In the genomic region with DNA sequence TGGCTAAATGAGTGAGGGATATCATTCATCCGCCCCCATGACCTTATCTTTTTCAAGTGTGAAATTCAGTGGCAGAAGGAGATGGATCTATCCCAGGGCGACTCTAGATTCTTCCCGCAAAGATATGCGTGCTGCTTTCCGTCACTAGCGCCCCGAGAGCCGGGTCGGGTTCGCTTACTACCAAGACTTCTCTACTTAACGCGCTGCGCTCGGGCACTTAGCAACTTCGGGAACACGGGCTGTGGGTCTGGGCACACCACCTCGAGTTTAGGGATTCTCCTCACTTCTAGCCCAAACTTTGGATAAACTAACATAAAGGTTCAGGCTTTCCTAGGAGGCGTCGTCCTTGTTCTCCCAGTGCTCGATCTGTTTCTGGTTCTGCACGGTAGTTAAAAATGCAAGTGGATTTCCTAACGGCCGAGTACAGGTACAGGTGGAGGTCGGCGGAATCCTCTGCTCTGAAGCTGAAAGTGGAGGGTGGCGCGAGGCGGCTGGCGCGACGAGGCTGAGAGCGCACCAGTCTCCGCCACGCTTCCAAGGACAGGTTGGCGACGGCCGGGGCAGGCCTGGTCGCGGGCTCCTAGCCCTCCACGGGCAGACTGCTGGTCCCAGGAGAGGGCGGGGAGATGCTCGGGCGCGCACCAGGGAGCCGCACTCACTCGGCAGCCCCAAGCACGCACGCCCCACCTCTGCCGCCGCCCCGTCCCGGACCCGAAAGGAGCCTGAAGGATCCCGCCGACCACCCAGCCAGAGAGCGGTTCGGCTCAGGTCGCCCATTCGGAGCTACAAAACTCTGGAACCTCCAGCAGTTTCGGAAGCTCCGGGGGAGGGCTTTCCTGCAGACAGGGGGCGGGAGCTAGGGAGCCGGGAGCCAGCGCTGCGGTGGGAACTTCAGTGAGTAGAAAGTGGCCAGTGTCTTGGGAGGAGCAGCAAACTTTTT, we compare ENCODE assay signal across 8 cellular contexts.
DNase-seq lines count a peak whose midpoint lies in the region; ATAC-seq, FAIRE-seq and TF ChIP-seq lines count a peak whose summit lies in the region.

No MANE protein-coding gene starts in this region.

- H3K4me3 ChIP-seq in Caco-2 (ENCODE audit: low read depth, low read length), result peak overlapping the region; percentile 90
- peak overlapping the region; percentile 89 for H3K4me3 ChIP-seq in RWPE2 (ENCODE audit: severe bottlenecking)
- peak overlapping the region; percentile 61 to 76 for H3K4me3 ChIP-seq in foreskin fibroblast (ENCODE audit: low read depth in 1 of 2, low read length in 2 of 2)
- H3K4me3 ChIP-seq in pancreas, result peak overlapping the region; percentile 11 to 62 (median 34)

- no peaks in the 10 kb centered on the region for H3K27me3 ChIP-seq in Caco-2 (replicated peaks; ENCODE audit: control insufficient read depth, insufficient read depth, low read length)
- peaks cover 10% of the 10 kb centered on the region for H3K27me3 ChIP-seq in RWPE2 (ENCODE audit: insufficient read depth, poor library complexity, severe bottlenecking)
- peaks cover 0 to 47% (median 7%) of the 10 kb centered on the region in 4 donors for H3K27me3 ChIP-seq in pancreas

- no peaks in the 10 kb centered on the region for H3K27me3 Mint-ChIP-seq in Caco-2 (ENCODE audit: insufficient read depth, unreplicated experiment)

- no peak for TF ChIP-seq POLR2A in GM12892 (IDR thresholded peaks at IDR 0.05; ENCODE audit: low read depth, low read length)

- H3K9me3 Mint-ChIP-seq in Caco-2 (ENCODE audit: unreplicated experiment), result no peaks in the 10 kb centered on the region

- intact Hi-C loops in Caco-2 (cut with micrococcal nuclease; ENCODE audit: unreplicated experiment) (loop anchor here (1.0 to 5.0 kb wide), 3 partner anchors 65 to 134 kb away; no protein-coding TSS in a partner anchor), pancreas (cut with DNase I) (no loop called here)

- no peak overlapping the region for H3K27ac ChIP-seq in RWPE2 (ENCODE audit: poor library complexity, severe bottlenecking)
- H3K27ac ChIP-seq in pancreas, result no peak overlapping the region

- H3K4me1 ChIP-seq in Caco-2 (peaks cover 21% of the 10 kb centered on the region), RWPE2 (ENCODE audit: insufficient read depth, poor library complexity, severe bottlenecking) (no peaks in the 10 kb centered on the region), pancreas (peaks cover 3 to 5% (median 3%) of the 10 kb centered on the region in 3 donors)

- peak overlapping the region; percentile 86 for H3K4me3 Mint-ChIP-seq in Caco-2 (ENCODE audit: unreplicated experiment)

- POLR2A ChIA-PET in Caco-2 (lab: Charles Lee), result no interaction called here

- 10% methylated on average over 63 to 65 of the region's 65 CpGs for WGBS in pancreas, 2 donors

- no TSS peak for BruUV-seq in Caco-2 (replicated peaks; lab: Mats Ljungman, UMichigan)

- no peak for FAIRE-seq in pancreas (lab: Jason Lieb, UNC)
- no peak for FAIRE-seq in GM12892 (lab: Jason Lieb, UNC)

- peaks cover 7% of the 10 kb centered on the region for H3K4me1 Mint-ChIP-seq in Caco-2 (ENCODE audit: low read depth, unreplicated experiment)

- H3K36me3 Mint-ChIP-seq in Caco-2 (ENCODE audit: insufficient read depth, unreplicated experiment), result peaks cover 28% of the 10 kb centered on the region

- TF ChIP-seq CTCF in Caco-2 (IDR thresholded peaks at IDR 0.05; ENCODE audit: insufficient read depth in 1 of 2, low read depth in 1 of 2, low read length in 1 of 2, severe bottlenecking in 1 of 2, unreplicated experiment in 1 of 2), result peak in 1 of 2 experiments; percentile 7
- no peak for TF ChIP-seq CTCF in RWPE2 (IDR thresholded peaks at IDR 0.05; ENCODE audit: poor library complexity, severe bottlenecking)
- TF ChIP-seq CTCF in foreskin fibroblast (IDR thresholded peaks at IDR 0.05; ENCODE audit: low read depth, low read length), result no peak
- no peak for TF ChIP-seq CTCF in pancreas (IDR thresholded peaks at IDR 0.05)

- H3K9me3 ChIP-seq in Caco-2 (no peaks in the 10 kb centered on the region), RWPE2 (ENCODE audit: severe bottlenecking) (no peaks in the 10 kb centered on the region), pancreas (no peaks in the 10 kb centered on the region)

- CTCF ChIA-PET in Caco-2 (lab: Charles Lee), result interaction anchor here (0.6 kb wide), 1 partner anchor 168 kb away, joined by 3 read pairs; no protein-coding TSS in a partner anchor

- DNase-seq in Caco-2 (peak; percentile 55 to 56), RWPE2 (ENCODE audit: low spot score) (peak; percentile 50), foreskin fibroblast (peak; percentile 8 to 46), pancreas (peak in 3 of 6 donors; percentile 25 to 68 (median 65)), GM12892 (ENCODE audit: insufficient read length) (no peak), NCI-H1694 (lab: John Stamatoyannopoulos, UW) (no peak), NCI-H226 (no peak)

- peak; percentile 32 for ATAC-seq in RWPE2 (ENCODE audit: low read depth)
- ATAC-seq in pancreas, result peak; percentile 19 to 57 (median 50)
- ATAC-seq in HG02970 (IDR thresholded peaks at IDR 0.05; ENCODE audit: low FRiP score, unreplicated experiment), result no peak

- H3K36me3 ChIP-seq in Caco-2 (ENCODE audit: control insufficient read depth, insufficient read depth, low read length), result no peaks in the 10 kb centered on the region
- H3K36me3 ChIP-seq in RWPE2 (ENCODE audit: low read depth), result no peaks in the 10 kb centered on the region
- H3K36me3 ChIP-seq in pancreas, result no peaks in the 10 kb centered on the region

- H3K27ac Mint-ChIP-seq in Caco-2 (ENCODE audit: unreplicated experiment), result peak overlapping the region; percentile 98

Comparison
In these comparisons a context has a peak if more than half of its experiments do, and no peak if none do; other contexts are left out.
1. DNase-seq: peak in Caco-2 (2 of 2), RWPE2 (single experiment) and foreskin fibroblast (2 of 2); none in GM12892 (single experiment), NCI-H1694 (single experiment) and NCI-H226 (single experiment).
2. H3K4me3 ChIP-seq: peak in every context shown above with its lines; median percentile 90 in Caco-2; 89 in RWPE2; 68 in foreskin fibroblast; 34 in pancreas.